In genomic region chrX:46446727-46447378, GRCh38 we compare ENCODE assay signal across 8 cellular contexts.
A peak's percentile ranks its signal among the peaks of the same experiment; 100 is the strongest.
DNase-seq lines count a peak whose midpoint lies in the region; ATAC-seq and TF ChIP-seq lines count a peak whose summit lies in the region.

No MANE protein-coding gene starts in this region.

- CTCF ChIA-PET in OCI-LY7 (lab: Charles Lee; ENCODE audit: unreplicated experiment), result no interaction called here

- no peaks in the 10 kb centered on the region for H3K9me2 ChIP-seq in OCI-LY7 (ENCODE audit: insufficient read depth, low read length)

- peaks cover 10% of the 10 kb centered on the region for H3K36me3 ChIP-seq in HUES48 (ENCODE audit: control insufficient read depth, insufficient read depth, low read length)
- peaks cover 6% of the 10 kb centered on the region for H3K36me3 ChIP-seq in OCI-LY7 (ENCODE audit: insufficient read depth, low read length)
- H3K36me3 ChIP-seq in esophagus (ENCODE audit: control insufficient read depth in 2 of 2, insufficient read depth in 2 of 2, low read length in 1 of 2), result no peaks in the 10 kb centered on the region
- H3K36me3 ChIP-seq in mucosa of stomach (ENCODE audit: control insufficient read depth, insufficient read depth, low read length), result no peaks in the 10 kb centered on the region

- peak overlapping the region; percentile 97 for H3K27ac ChIP-seq in HUES48 (ENCODE audit: low read depth, low read length)
- H3K27ac ChIP-seq in OCI-LY7 (ENCODE audit: low read depth, low read length, poor library complexity, severe bottlenecking), result no peak overlapping the region
- H3K27ac ChIP-seq in esophagus (ENCODE audit: low read depth in 2 of 2, low read length in 1 of 2), result peak overlapping the region; percentile 66 to 73

- intact Hi-C loops in OCI-LY7 (cut with micrococcal nuclease; ENCODE audit: unreplicated experiment), result no loop called here

- H3K9ac ChIP-seq in HUES48 (ENCODE audit: low read depth, low read length) (peak overlapping the region; percentile 95), mucosa of stomach (ENCODE audit: low read length) (peak overlapping the region; percentile 78)

- 0 to 24% methylated on average over 50 to 51 of the region's 51 CpGs for WGBS in esophagus, 2 donors

- POLR2A ChIA-PET in OCI-LY7 (lab: Charles Lee), result no interaction called here

- H2AFZ ChIP-seq in OCI-LY7 (ENCODE audit: low read length), result peak overlapping the region; percentile 97

- ATAC-seq in GM21423 (IDR thresholded peaks at IDR 0.05; ENCODE audit: unreplicated experiment), result peak; percentile 95

- H3K4me2 ChIP-seq in OCI-LY7 (ENCODE audit: low read length), result peak overlapping the region; percentile 89

- peaks cover 5% of the 10 kb centered on the region; the same call in 1 of the 2 replicates for H3K79me2 ChIP-seq in OCI-LY7 (ENCODE audit: insufficient read depth, low read depth, low read length)

- no peaks in the 10 kb centered on the region for H4K20me1 ChIP-seq in OCI-LY7 (ENCODE audit: insufficient read depth, low read length)

- no peak for TF ChIP-seq CTCF in OCI-LY7 (conservative IDR thresholded peaks at IDR 0.05; ENCODE audit: low read length)

- BruUV-seq in OCI-LY7 (replicated peaks; lab: Mats Ljungman, UMichigan), result no TSS peak

- H3K4me3 ChIP-seq in HUES48 (ENCODE audit: low read depth, low read length) (peak overlapping the region; percentile 69), OCI-LY7 (ENCODE audit: low read depth, low read length, poor library complexity, severe bottlenecking) (peak overlapping the region; percentile 93), esophagus (ENCODE audit: low read depth in 1 of 2, low read length in 2 of 2) (peak overlapping the region; percentile 55 to 64), mucosa of stomach (ENCODE audit: low read length) (peak overlapping the region; percentile 60)

- peak; percentile 94 for DNase-seq in DMS 273 (lab: John Stamatoyannopoulos, UW; ENCODE audit: unreplicated experiment)
- DNase-seq in OCI-LY7 (ENCODE audit: low spot score), result peak; percentile 89
- DNase-seq in activated T-cell treated with anti-CD3 and anti-CD28 coated beads, Interleukin-2, amount 50 U/mL, for 1 hour, result peak; percentile 84
- DNase-seq in stimulated activated CD8-positive, alpha-beta memory T cell treated with anti-CD3 and anti-CD28 coated beads, Interleukin-4, amount 100 ng/mL, for 48 hours, result peak; percentile 89

- H3K27me3 ChIP-seq in HUES48 (ENCODE audit: control insufficient read depth, insufficient read depth, low read length) (no peaks in the 10 kb centered on the region), esophagus (ENCODE audit: control insufficient read depth in 1 of 2, insufficient read depth in 2 of 2, low read length in 2 of 2) (peaks cover 0 to under 1% of the 10 kb centered on the region in 2 donors), mucosa of stomach (ENCODE audit: control insufficient read depth, insufficient read depth, low read length) (no peaks in the 10 kb centered on the region)

- H3K9me3 ChIP-seq in HUES48 (ENCODE audit: control insufficient read depth, insufficient read depth, low read length) (no peaks in the 10 kb centered on the region), OCI-LY7 (ENCODE audit: low read length) (no peaks in the 10 kb centered on the region), esophagus (ENCODE audit: control insufficient read depth in 2 of 2, insufficient read depth in 1 of 2, low read depth in 1 of 2, low read length in 1 of 2) (no peaks in the 10 kb centered on the region), mucosa of stomach (ENCODE audit: control insufficient read depth, low read length) (no peaks in the 10 kb centered on the region)

- H3K4me1 ChIP-seq in HUES48 (ENCODE audit: control insufficient read depth, insufficient read depth, low read length), result peaks cover 4% of the 10 kb centered on the region; the same call in 1 of the 2 replicates
- peaks cover 10% of the 10 kb centered on the region for H3K4me1 ChIP-seq in OCI-LY7 (ENCODE audit: insufficient read depth, low read length, poor library complexity, severe bottlenecking)
- H3K4me1 ChIP-seq in esophagus (ENCODE audit: control insufficient read depth in 2 of 2, insufficient read depth in 2 of 2, low read length in 1 of 2), result peaks cover 0 to 3% of the 10 kb centered on the region in 2 donors
- H3K4me1 ChIP-seq in mucosa of stomach (ENCODE audit: control insufficient read depth, insufficient read depth, low read length), result no peaks in the 10 kb centered on the region
